23 cellular contexts compared by ENCODE assay signal in the genomic region with DNA sequence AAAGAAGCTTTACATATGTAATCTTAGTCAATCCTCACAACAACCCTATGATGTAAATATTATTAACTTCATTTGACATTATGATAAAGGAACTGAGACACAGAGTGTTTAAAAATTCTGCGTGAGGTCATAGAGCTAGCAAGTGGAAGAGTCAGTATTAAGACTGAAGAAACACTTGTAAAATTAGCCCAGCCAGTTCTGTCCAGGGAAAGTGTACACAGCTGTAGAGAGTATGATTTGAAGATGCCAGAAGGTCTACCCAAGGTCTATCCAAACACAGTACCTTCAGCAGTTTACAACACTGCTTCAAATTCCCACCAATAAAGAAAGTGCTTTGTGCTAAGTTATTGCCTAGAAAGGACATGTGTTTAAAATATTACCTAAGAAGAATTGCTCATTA.
"Had no signal": no experiment of that assay in that cellular context is flagged by ENCODE, and none has a peak within 500 bp of the region (broad histone marks: within the 10 kb centered on the region; RNA-seq: fewer than 3 reads in every experiment).

No MANE protein-coding gene starts in this region.

- ATAC-seq: natural killer cell; right cardiac atrium; stimulated activated effector memory CD8-positive, alpha-beta T cell treated with anti-CD3 and anti-CD28 coated beads, Interleukin-12 subunit alpha, Interleukin-12 subunit beta, amount 100 ng/mL, for 72 hours had no signal

- H3K4me3 ChIP-seq: left ventricle myocardium inferior, lung, ovary, prostate gland, sigmoid colon, spleen, suprapubic skin, thoracic aorta, tibial artery, uterus had no signal

- DNase-seq: hippocampal formation; kidney; left ventricle myocardium inferior; mesendoderm; naive B cell; natural killer cell; nephron progenitor cell; ovary; posterior cingulate gyrus; retina; right cardiac atrium; sigmoid colon; small intestine; spleen; stimulated activated CD4-positive, alpha-beta T cell treated with anti-CD3 and anti-CD28 coated beads, Interleukin-4, amount 100 ng/mL, for 24 hours; stimulated activated naive CD4-positive, alpha-beta T cell; tibial artery; uterus had no signal

- FAIRE-seq: kidney had no signal

- H3K4me1 ChIP-seq: left ventricle myocardium inferior, prostate gland, sigmoid colon, spleen, tibial artery, uterus had no signal

- H3K9me3 ChIP-seq: left ventricle myocardium inferior, ovary, prostate gland, sigmoid colon, spleen, suprapubic skin, thoracic aorta, tibial artery, uterus had no signal

- H3K36me3 ChIP-seq: left ventricle myocardium inferior, ovary, prostate gland, sigmoid colon, spleen, suprapubic skin, thoracic aorta, tibial artery, uterus had no signal

- H3K27ac ChIP-seq: left ventricle myocardium inferior, ovary, prostate gland, sigmoid colon, spleen, suprapubic skin, thoracic aorta, tibial artery, uterus had no signal

- H3K27me3 ChIP-seq: ovary, sigmoid colon, spleen, suprapubic skin, tibial artery, uterus had no signal
